In the genomic region with DNA sequence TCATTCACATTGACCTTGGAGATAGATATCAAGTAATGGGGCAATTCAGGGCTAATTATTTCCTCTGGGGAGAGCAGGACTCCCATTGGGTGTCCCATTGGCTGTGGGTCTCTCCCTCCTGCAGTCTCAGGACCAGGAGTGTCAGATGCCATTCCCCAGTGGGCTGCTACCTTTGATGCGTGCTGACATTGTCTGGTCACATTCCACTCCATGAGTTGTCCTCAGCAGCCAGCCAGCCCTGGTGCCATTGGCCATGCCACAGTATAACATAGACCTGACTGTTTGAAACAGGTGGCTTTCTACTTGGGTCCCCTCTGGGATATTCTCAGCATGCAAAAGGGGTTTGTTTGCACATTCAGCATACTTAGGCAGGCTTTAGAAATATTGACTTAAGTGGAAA, we compare ENCODE assay signal across 27 cellular contexts.
"Had no signal": no experiment of that assay in that cellular context is flagged by ENCODE, and none has a peak within 500 bp of the region (broad histone marks: within the 10 kb centered on the region; RNA-seq: fewer than 3 reads in every experiment).

No MANE protein-coding gene starts in this region.

- FAIRE-seq: bronchial epithelial cell had no signal

- H3K4me3 ChIP-seq: Peyer's patch, SJSA1 had no signal

- H3K9ac ChIP-seq: KMS-11, SK-N-SH had no signal

- H3K4me1 ChIP-seq: Peyer's patch, SJSA1 had no signal

- H3K27ac Mint-ChIP-seq: activated B cell treated with CpG ODN at 0.5 μM for 24 hours; activated CD4-positive, alpha-beta memory T cell treated with anti-CD3 and anti-CD28 coated beads for 36 hours had no signal

- H3K36me3 ChIP-seq: Peyer's patch, SJSA1 had no signal

- H3K27me3 Mint-ChIP-seq: activated B cell treated with CpG ODN at 0.5 μM for 24 hours; activated CD4-positive, alpha-beta memory T cell treated with anti-CD3 and anti-CD28 coated beads for 36 hours had no signal

- H3K4me3 Mint-ChIP-seq: activated B cell treated with CpG ODN at 0.5 μM for 24 hours; activated CD4-positive, alpha-beta memory T cell treated with anti-CD3 and anti-CD28 coated beads for 36 hours; activated naive CD4-positive, alpha-beta T cell treated with anti-CD3 and anti-CD28 coated beads for 36 hours; brain had no signal

- DNase-seq: activated B cell treated with CpG ODN at 0.5 μM for 24 hours; activated CD4-positive, alpha-beta memory T cell treated with anti-CD3 and anti-CD28 coated beads for 36 hours; activated CD4-positive, alpha-beta T cell treated with anti-CD3 and anti-CD28 coated beads, Interleukin-2, amount 50 U/mL, for 1 hour; activated CD4-positive, CD25-positive, alpha-beta regulatory T cell treated with anti-CD3 and anti-CD28 coated beads, Interleukin-2, amount 50 U/mL, for 72 hours; activated CD8-positive, alpha-beta memory T cell treated with anti-CD3 and anti-CD28 coated beads, Interleukin-2, amount 50 U/mL, for 4 hours; activated gamma-delta T cell treated with Interleukin-2 at 50 U/mL for 16 hours; activated T-cell treated with anti-CD3 and anti-CD28 coated beads for 4 hours; activated T-cell treated with anti-CD3 and anti-CD28 coated beads, Interleukin-2, amount 50 U/mL, for 48 hours; anterior cingulate cortex; cerebellar nuclear complex; NCI-H1092 treated with DMSO at 0.1 percent for 48 hours; NCI-H1417; NCI-H1694; NCI-H2081 treated with DMSO at 0.1 percent for 48 hours; NCI-H226; NCI-H446 treated with DMSO at 0.1 percent for 48 hours; Peyer's patch; RPMI8226; SHP77 treated with DMSO at 0.1 percent for 48 hours; SK-N-SH; T-helper 9 cell had no signal

- H3K9me2 ChIP-seq: SK-N-SH had no signal

- H3K4me1 Mint-ChIP-seq: activated B cell treated with CpG ODN at 0.5 μM for 24 hours had no signal

- H3K27ac ChIP-seq: KMS-11, Peyer's patch, SJSA1, VCaP had no signal

- H3K27me3 ChIP-seq: Peyer's patch, SJSA1 had no signal

- H3K9me3 ChIP-seq: Peyer's patch, SJSA1, SK-N-SH had no signal

- H3K4me2 ChIP-seq: KMS-11, SK-N-SH had no signal
